ENCODE assay signal across 9 cellular contexts in genomic region chr9:3478549-3478953, GRCh38. TPM values are rescaled to one million over a fixed set of nuclear protein-coding genes. Genes with fewer than 3 reads are reported as not detected.
DNase-seq lines count a peak whose midpoint lies in the region; ATAC-seq, FAIRE-seq and TF ChIP-seq lines count a peak whose summit lies in the region.
"Had no signal": no experiment of that assay in that cellular context is flagged by ENCODE, and none has a peak within 500 bp of the region (broad histone marks: within the 10 kb centered on the region; RNA-seq: fewer than 3 reads in every experiment).

No MANE protein-coding gene starts in this region.

- no peak for TF ChIP-seq CTCF in glutamatergic neuron (IDR thresholded peaks at IDR 0.05; ENCODE audit: partially characterized antibody, unreplicated experiment)

- peak overlapping the region; percentile 95 for H3K27ac Mint-ChIP-seq in stimulated activated naive CD8-positive, alpha-beta T cell treated with anti-CD3 and anti-CD28 coated beads, Interleukin-15, Interleukin-2, amounts not matched to agents 100 ng/mL and 50 ng/mL, for 24 hours
- no peak overlapping the region for H3K27ac Mint-ChIP-seq in glutamatergic neuron (ENCODE audit: unreplicated experiment)

- no peaks in the 10 kb centered on the region for H3K9me3 Mint-ChIP-seq in stimulated activated naive CD8-positive, alpha-beta T cell treated with anti-CD3 and anti-CD28 coated beads, Interleukin-15, Interleukin-2, amounts not matched to agents 100 ng/mL and 50 ng/mL, for 24 hours
- H3K9me3 Mint-ChIP-seq in glutamatergic neuron (ENCODE audit: unreplicated experiment), result peaks cover 4% of the 10 kb centered on the region

- peaks cover 49% of the 10 kb centered on the region for H3K36me3 Mint-ChIP-seq in stimulated activated naive CD8-positive, alpha-beta T cell treated with anti-CD3 and anti-CD28 coated beads, Interleukin-15, Interleukin-2, amounts not matched to agents 100 ng/mL and 50 ng/mL, for 24 hours (ENCODE audit: low read depth)
- peaks cover 22% of the 10 kb centered on the region for H3K36me3 Mint-ChIP-seq in glutamatergic neuron (ENCODE audit: unreplicated experiment)

- H3K4me3 Mint-ChIP-seq in stimulated activated naive CD8-positive, alpha-beta T cell treated with anti-CD3 and anti-CD28 coated beads, Interleukin-15, Interleukin-2, amounts not matched to agents 100 ng/mL and 50 ng/mL, for 24 hours, result peak overlapping the region; percentile 86
- no peak overlapping the region for H3K4me3 Mint-ChIP-seq in glutamatergic neuron (ENCODE audit: unreplicated experiment)

- DNase-seq in stimulated activated naive CD8-positive, alpha-beta T cell treated with anti-CD3 and anti-CD28 coated beads, Interleukin-15, Interleukin-2, amounts not matched to agents 100 U/mL and 50 U/mL, for 24 hours, result no peak
- peak; percentile 29 for DNase-seq in central memory CD4-positive, alpha-beta T cell
- DNase-seq in urothelium cell line (ENCODE audit: low spot score) (peak; percentile 0), glutamatergic neuron (no peak), NCI-H82 treated with DMSO at 0.1 percent for 48 hours (lab: John Stamatoyannopoulos, UW; ENCODE audit: unreplicated experiment) (no peak)
- no peak for DNase-seq in stimulated activated CD4-positive, alpha-beta T cell treated with anti-CD3 and anti-CD28 coated beads, Interleukin-1b, Interleukin-23, amount 100 ng/mL, for 48 hours
- DNase-seq: DND-41 had no signal

- H3K27me3 Mint-ChIP-seq in stimulated activated naive CD8-positive, alpha-beta T cell treated with anti-CD3 and anti-CD28 coated beads, Interleukin-15, Interleukin-2, amounts not matched to agents 100 ng/mL and 50 ng/mL, for 24 hours, result no peaks in the 10 kb centered on the region
- no peaks in the 10 kb centered on the region for H3K27me3 Mint-ChIP-seq in glutamatergic neuron (ENCODE audit: unreplicated experiment)

- FAIRE-seq in urothelium cell line (lab: Jason Lieb, UNC), result no peak

- H3K4me1 Mint-ChIP-seq in stimulated activated naive CD8-positive, alpha-beta T cell treated with anti-CD3 and anti-CD28 coated beads, Interleukin-15, Interleukin-2, amounts not matched to agents 100 ng/mL and 50 ng/mL, for 24 hours (ENCODE audit: low read depth), result peaks cover 80% of the 10 kb centered on the region
- H3K4me1 Mint-ChIP-seq in glutamatergic neuron (ENCODE audit: low read depth, unreplicated experiment), result peaks cover 6% of the 10 kb centered on the region

- ATAC-seq in stimulated activated naive CD8-positive, alpha-beta T cell treated with anti-CD3 and anti-CD28 coated beads, Interleukin-15, Interleukin-2, amounts not matched to agents 100 U/mL and 50 U/mL, for 24 hours, result no peak
- ATAC-seq in HG03565 (IDR thresholded peaks at IDR 0.05; ENCODE audit: unreplicated experiment), result peak; percentile 34

RNA-seq across cellular contexts. Expression of gene RFX3, which starts 47.2 kb away (rescaled TPM):
- total RNA-seq in glutamatergic neuron (ENCODE audit: unreplicated experiment), result 61.6 TPM

Comparison
In these comparisons a context has a peak if more than half of its experiments do, and no peak if none do; other contexts are left out.
1. DNase-seq: peak in central memory CD4-positive, alpha-beta T cell (single experiment) and urothelium cell line (single experiment); none in stimulated activated naive CD8-positive, alpha-beta T cell treated with anti-CD3 and anti-CD28 coated beads, Interleukin-15, Interleukin-2, amounts not matched to agents 100 U/mL and 50 U/mL, for 24 hours (single experiment), glutamatergic neuron (single experiment), NCI-H82 treated with DMSO at 0.1 percent for 48 hours (single experiment) and stimulated activated CD4-positive, alpha-beta T cell treated with anti-CD3 and anti-CD28 coated beads, Interleukin-1b, Interleukin-23, amount 100 ng/mL, for 48 hours (single experiment).